In genomic region chr19:29896790-29897189, GRCh38 we compare ENCODE assay signal across 30 cellular contexts.
"Had no signal": no experiment of that assay in that cellular context is flagged by ENCODE, and none has a peak within 500 bp of the region (broad histone marks: within the 10 kb centered on the region; RNA-seq: fewer than 3 reads in every experiment).

No MANE protein-coding gene starts in this region.

- DNase-seq: activated B cell treated with CpG ODN at 0.5 μM for 24 hours; activated CD4-positive, alpha-beta memory T cell treated with anti-CD3 and anti-CD28 coated beads, Interleukin-2, amount 10 ng/mL, durations not matched to agents 7 days and 5 days; activated CD4-positive, alpha-beta T cell treated with anti-CD3 and anti-CD28 coated beads for 4 hours; activated CD4-positive, CD25-positive, alpha-beta regulatory T cell treated with anti-CD3 and anti-CD28 coated beads, Interleukin-2, amount 50 U/mL, for 72 hours; activated CD8-positive, alpha-beta memory T cell treated with anti-CD3 and anti-CD28 coated beads for 24 hours; activated CD8-positive, alpha-beta memory T cell treated with anti-CD3 and anti-CD28 coated beads, Interleukin-2, amount 10 ng/mL, durations not matched to agents 7 days and 5 days; activated CD8-positive, alpha-beta memory T cell treated with anti-CD3 and anti-CD28 coated beads, Interleukin-2, amount 50 U/mL, for 48 hours; activated effector memory CD4-positive, alpha-beta T cell treated with Interleukin-2 at 50 U/mL for 16 hours; activated naive CD4-positive, alpha-beta T cell treated with anti-CD3 and anti-CD28 coated beads, Interleukin-2, amount 10 ng/mL, durations not matched to agents 7 days and 5 days; activated naive CD8-positive, alpha-beta T cell treated with anti-CD3 and anti-CD28 coated beads, Interleukin-2, amount 50 U/mL, for 24 hours; activated T-cell treated with anti-CD3 and anti-CD28 coated beads, Interleukin-2, amount 50 U/mL, for 48 hours; anterior cingulate cortex; caudate nucleus; cerebellar nuclear complex; Karpas-422; KBM-7; NCI-H146; NCI-H187 treated with DMSO at 0.1 percent for 48 hours; NCI-H2081; NCI-H446; NCI-H510A treated with DMSO at 0.1 percent for 48 hours; PC-3; RPMI8226; SHP77 treated with DMSO at 0.1 percent for 48 hours; SW 1271; T-helper 1 cell; T-helper 2 cell; T-helper 9 cell had no signal

- H3K4me1 Mint-ChIP-seq: activated B cell treated with CpG ODN at 0.5 μM for 24 hours; activated CD4-positive, alpha-beta memory T cell treated with anti-CD3 and anti-CD28 coated beads, Interleukin-2, amount 10 ng/mL, durations not matched to agents 7 days and 5 days; activated CD8-positive, alpha-beta memory T cell treated with anti-CD3 and anti-CD28 coated beads, Interleukin-2, amount 10 ng/mL, durations not matched to agents 7 days and 5 days; activated naive CD4-positive, alpha-beta T cell treated with anti-CD3 and anti-CD28 coated beads, Interleukin-2, amount 10 ng/mL, durations not matched to agents 7 days and 5 days; activated naive CD8-positive, alpha-beta T cell treated with anti-CD3 and anti-CD28 coated beads, Interleukin-2, amount 50 U/mL, for 24 hours; brain had no signal

- H3K36me3 Mint-ChIP-seq: activated CD8-positive, alpha-beta memory T cell treated with anti-CD3 and anti-CD28 coated beads, Interleukin-2, amount 10 ng/mL, durations not matched to agents 7 days and 5 days; activated naive CD4-positive, alpha-beta T cell treated with anti-CD3 and anti-CD28 coated beads, Interleukin-2, amount 10 ng/mL, durations not matched to agents 7 days and 5 days; activated naive CD8-positive, alpha-beta T cell; brain had no signal

- H3K9me3 Mint-ChIP-seq: activated B cell treated with CpG ODN at 0.5 μM for 24 hours; activated CD4-positive, alpha-beta memory T cell treated with anti-CD3 and anti-CD28 coated beads, Interleukin-2, amount 10 ng/mL, durations not matched to agents 7 days and 5 days; activated naive CD4-positive, alpha-beta T cell treated with anti-CD3 and anti-CD28 coated beads, Interleukin-2, amount 10 ng/mL, durations not matched to agents 7 days and 5 days; activated naive CD8-positive, alpha-beta T cell treated with anti-CD3 and anti-CD28 coated beads, Interleukin-2, amount 50 U/mL, for 24 hours had no signal

- H3K27ac Mint-ChIP-seq: activated B cell treated with CpG ODN at 0.5 μM for 24 hours; activated CD4-positive, alpha-beta memory T cell treated with anti-CD3 and anti-CD28 coated beads, Interleukin-2, amount 10 ng/mL, durations not matched to agents 7 days and 5 days; activated CD8-positive, alpha-beta memory T cell treated with anti-CD3 and anti-CD28 coated beads, Interleukin-2, amount 10 ng/mL, durations not matched to agents 7 days and 5 days; activated naive CD4-positive, alpha-beta T cell treated with anti-CD3 and anti-CD28 coated beads, Interleukin-2, amount 10 ng/mL, durations not matched to agents 7 days and 5 days; activated naive CD8-positive, alpha-beta T cell; activated naive CD8-positive, alpha-beta T cell treated with anti-CD3 and anti-CD28 coated beads, Interleukin-2, amount 50 U/mL, for 24 hours; brain had no signal

- H3K27me3 Mint-ChIP-seq: activated naive CD8-positive, alpha-beta T cell treated with anti-CD3 and anti-CD28 coated beads, Interleukin-2, amount 50 U/mL, for 24 hours had no signal

- H3K4me3 Mint-ChIP-seq: activated B cell treated with CpG ODN at 0.5 μM for 24 hours; activated CD4-positive, alpha-beta memory T cell treated with anti-CD3 and anti-CD28 coated beads, Interleukin-2, amount 10 ng/mL, durations not matched to agents 7 days and 5 days; activated CD8-positive, alpha-beta memory T cell treated with anti-CD3 and anti-CD28 coated beads, Interleukin-2, amount 10 ng/mL, durations not matched to agents 7 days and 5 days; activated naive CD4-positive, alpha-beta T cell treated with anti-CD3 and anti-CD28 coated beads, Interleukin-2, amount 10 ng/mL, durations not matched to agents 7 days and 5 days; activated naive CD8-positive, alpha-beta T cell; activated naive CD8-positive, alpha-beta T cell treated with anti-CD3 and anti-CD28 coated beads, Interleukin-2, amount 50 U/mL, for 24 hours; brain had no signal

- ATAC-seq: activated CD8-positive, alpha-beta memory T cell treated with anti-CD3 and anti-CD28 coated beads, Interleukin-2, amount 10 ng/mL, durations not matched to agents 7 days and 5 days; activated naive CD8-positive, alpha-beta T cell treated with anti-CD3 and anti-CD28 coated beads, Interleukin-2, amount 50 U/mL, for 24 hours; PC-3 had no signal
